ENCODE assay signal across 1 cellular context in the genomic region with DNA sequence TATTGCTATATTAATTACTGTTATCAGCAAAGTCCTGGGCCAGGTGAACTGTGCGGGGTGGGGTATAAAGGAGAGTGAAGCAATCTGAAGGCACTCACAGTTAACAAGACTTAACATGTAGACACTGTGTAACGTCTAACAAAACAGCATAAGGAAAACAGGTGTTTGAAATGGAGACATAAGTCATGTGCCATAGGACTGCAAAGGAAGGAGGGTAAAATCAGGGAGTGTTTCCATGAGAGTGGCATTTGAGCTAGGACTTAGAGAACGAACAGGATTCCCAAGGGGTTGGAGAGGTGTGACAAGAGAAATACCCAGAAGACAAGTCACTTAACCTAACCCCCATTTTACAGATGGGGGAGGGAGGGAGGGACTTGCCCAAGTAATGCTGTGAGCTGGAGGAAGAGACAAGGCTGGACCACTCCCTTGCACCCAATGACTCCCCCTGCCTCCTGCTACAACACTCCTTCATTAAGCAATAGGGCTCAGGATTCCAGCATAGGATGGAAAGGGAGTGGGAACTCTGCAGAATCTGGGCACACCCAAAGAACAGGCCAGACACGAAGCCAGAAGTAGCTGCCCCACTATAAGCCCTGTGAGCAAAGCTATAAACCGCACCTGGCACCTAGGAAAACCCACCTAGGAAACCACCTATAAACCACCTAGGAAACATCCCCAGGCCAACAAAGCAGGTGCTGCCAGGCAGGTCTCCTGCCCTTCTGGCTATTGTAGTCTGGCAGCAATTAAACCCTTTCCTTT.
TF ChIP-seq lines count a peak whose summit lies in the region.

No MANE protein-coding gene starts in this region.

TF ChIP-seq in GM12878, 131 proteins besides CTCF, POLR2A, EP300 and RAD21:
- TF ChIP-seq E2F8 (IDR thresholded peaks at IDR 0.05; ENCODE audit: low read depth, partially characterized antibody) (no peak), RELA (IDR thresholded peaks at IDR 0.05; ENCODE audit: borderline replicate concordance, partially characterized antibody) (peak; percentile 37), RB1 (IDR thresholded peaks at IDR 0.05; ENCODE audit: borderline replicate concordance) (no peak), BHLHE40 (IDR thresholded peaks at IDR 0.05; ENCODE audit: borderline replicate concordance in 1 of 2, low read depth in 2 of 2, low read length in 1 of 2) (peak in 1 of 2 experiments; percentile 16; a peak in 1 of 4 replicates), MTA2 (IDR thresholded peaks at IDR 0.05; ENCODE audit: low read depth) (peak; percentile 18; the same call in 1 of the 2 replicates), IKZF2 (IDR thresholded peaks at IDR 0.05) (0 out of 4 replicates have a peak, but pooled peaks of 1 of the 2 experiments have one; percentile 9), RUNX3 (IDR thresholded peaks at IDR 0.05; ENCODE audit: low read length) (peak; percentile 52; the same call in 1 of the 2 replicates), NBN (IDR thresholded peaks at IDR 0.05) (no peak), IKZF1 (conservative IDR thresholded peaks at IDR 0.05) (peak; percentile 28; the same call in 1 of the 2 replicates)
